In the genomic region with DNA sequence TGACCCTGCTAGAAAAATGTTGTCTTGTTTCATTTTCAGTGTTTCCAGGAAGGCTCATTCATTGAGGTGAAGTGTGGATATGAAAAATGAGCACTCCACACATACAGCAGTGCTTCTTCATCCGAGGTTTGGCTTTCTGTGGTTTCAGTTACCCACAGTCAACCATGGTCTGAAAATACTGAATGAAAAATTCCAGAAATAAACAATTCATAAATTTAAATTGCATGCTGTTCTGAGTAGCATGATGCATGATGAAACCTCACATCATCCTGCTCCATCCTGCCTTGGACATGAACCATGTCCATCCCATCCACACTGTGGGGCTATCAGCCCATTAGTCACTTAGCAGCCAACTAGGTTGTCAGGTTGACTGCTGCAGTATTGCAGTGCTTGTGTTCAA, we compare ENCODE assay signal across 12 cellular contexts. TPM values are rescaled to one million over a fixed set of nuclear protein-coding genes. Genes with fewer than 3 reads are reported as not detected.
A peak's percentile ranks its signal among the peaks of the same experiment; 100 is the strongest.
DNase-seq lines count a peak whose midpoint lies in the region; ATAC-seq and TF ChIP-seq lines count a peak whose summit lies in the region.
"Had no signal": no experiment of that assay in that cellular context is flagged by ENCODE, and none has a peak within 500 bp of the region (broad histone marks: within the 10 kb centered on the region; RNA-seq: fewer than 3 reads in every experiment).

No MANE protein-coding gene starts in this region.

- no TSS peak for BruUV-seq in OCI-LY7 (replicated peaks; lab: Mats Ljungman, UMichigan)

- H3K79me2 ChIP-seq in OCI-LY7 (ENCODE audit: insufficient read depth, low read depth, low read length) = no peaks in the 10 kb centered on the region

- H3K36me3 ChIP-seq in OCI-LY7 (ENCODE audit: insufficient read depth, low read length) = no peaks in the 10 kb centered on the region
- H3K36me3 ChIP-seq: gastrocnemius medialis had no signal

- TF ChIP-seq CTCF in choroid plexus epithelial cell (conservative IDR thresholded peaks at IDR 0.05; ENCODE audit: low read depth, low read length) = peak; percentile 18
- TF ChIP-seq CTCF in OCI-LY7 (conservative IDR thresholded peaks at IDR 0.05; ENCODE audit: low read length) = no peak

- H3K9me3 Mint-ChIP-seq in activated CD4-positive, alpha-beta T cell treated with anti-CD3 and anti-CD28 coated beads, Interleukin-2, amount 10 ng/mL, durations not matched to agents 24 days and 14 days = no peaks in the 10 kb centered on the region
- H3K9me3 Mint-ChIP-seq: activated B cell treated with CpG ODN at 0.5 μM for 24 hours had no signal

- no peak overlapping the region for H3K4me2 ChIP-seq in OCI-LY7 (ENCODE audit: low read length)

- DNase-seq in activated CD4-positive, alpha-beta T cell treated with anti-CD3 and anti-CD28 coated beads, Interleukin-2, amount 10 ng/mL, durations not matched to agents 24 days and 14 days = peak; percentile 65
- no peak for DNase-seq in activated CD4-positive, alpha-beta T cell treated with anti-CD3 and anti-CD28 coated beads for 4 hours
- DNase-seq in OCI-M1 (lab: John Stamatoyannopoulos, UW) (peak; percentile 59), choroid plexus epithelial cell (ENCODE audit: low read depth) (peak; percentile 69), renal cortical epithelial cell (ENCODE audit: low read depth) (peak; percentile 40), OCI-LY7 (ENCODE audit: low spot score) (no peak)
- DNase-seq: activated B cell treated with CpG ODN at 0.5 μM for 24 hours, gastrocnemius medialis, midbrain, spleen had no signal

- no peak overlapping the region for H3K27ac ChIP-seq in OCI-LY7 (ENCODE audit: low read depth, low read length, poor library complexity, severe bottlenecking)
- H3K27ac ChIP-seq: gastrocnemius medialis, spleen had no signal

- H3K4me1 Mint-ChIP-seq in activated CD4-positive, alpha-beta T cell treated with anti-CD3 and anti-CD28 coated beads, Interleukin-2, amount 10 ng/mL, durations not matched to agents 24 days and 14 days = peaks cover 21% of the 10 kb centered on the region
- H3K4me1 Mint-ChIP-seq: activated B cell treated with CpG ODN at 0.5 μM for 24 hours had no signal

- no peak overlapping the region for H2AFZ ChIP-seq in OCI-LY7 (ENCODE audit: low read length)

- ATAC-seq in GM21825 (IDR thresholded peaks at IDR 0.05; ENCODE audit: unreplicated experiment) (no peak), HG03139 (IDR thresholded peaks at IDR 0.05; ENCODE audit: unreplicated experiment) (no peak)
- ATAC-seq: gastrocnemius medialis had no signal

- H3K9me2 ChIP-seq in OCI-LY7 (ENCODE audit: insufficient read depth, low read length) = no peaks in the 10 kb centered on the region

- no peak overlapping the region for H3K4me3 ChIP-seq in choroid plexus epithelial cell (ENCODE audit: low read depth, low read length)
- H3K4me3 ChIP-seq in OCI-LY7 (ENCODE audit: low read depth, low read length, poor library complexity, severe bottlenecking) = no peak overlapping the region
- H3K4me3 ChIP-seq: gastrocnemius medialis, spleen had no signal

- H3K4me1 ChIP-seq in OCI-LY7 (ENCODE audit: insufficient read depth, low read length, poor library complexity, severe bottlenecking) = no peaks in the 10 kb centered on the region

- intact Hi-C loops in activated CD4-positive, alpha-beta T cell treated with anti-CD3 and anti-CD28 coated beads, Interleukin-2, amount 10 ng/mL, durations not matched to agents 24 days and 14 days (cut with micrococcal nuclease) = no loop called here
- intact Hi-C loops in OCI-LY7 (cut with micrococcal nuclease; ENCODE audit: unreplicated experiment) = no loop called here

- no peaks in the 10 kb centered on the region for H4K20me1 ChIP-seq in OCI-LY7 (ENCODE audit: insufficient read depth, low read length)

- POLR2A ChIA-PET in OCI-LY7 (lab: Charles Lee) = no interaction called here

- H3K36me3 Mint-ChIP-seq in activated CD4-positive, alpha-beta T cell treated with anti-CD3 and anti-CD28 coated beads, Interleukin-2, amount 10 ng/mL, durations not matched to agents 24 days and 14 days (ENCODE audit: low read depth) = peaks cover 11% of the 10 kb centered on the region

- CTCF ChIA-PET in OCI-LY7 (lab: Charles Lee; ENCODE audit: unreplicated experiment) = no interaction called here

- H3K27me3 Mint-ChIP-seq in activated CD4-positive, alpha-beta T cell treated with anti-CD3 and anti-CD28 coated beads, Interleukin-2, amount 10 ng/mL, durations not matched to agents 24 days and 14 days = no peaks in the 10 kb centered on the region
- H3K27me3 Mint-ChIP-seq: activated B cell treated with CpG ODN at 0.5 μM for 24 hours had no signal

- H3K27ac Mint-ChIP-seq in activated CD4-positive, alpha-beta T cell treated with anti-CD3 and anti-CD28 coated beads, Interleukin-2, amount 10 ng/mL, durations not matched to agents 24 days and 14 days = peak overlapping the region; percentile 1
- H3K27ac Mint-ChIP-seq: activated B cell treated with CpG ODN at 0.5 μM for 24 hours had no signal

- no peaks in the 10 kb centered on the region for H3K9me3 ChIP-seq in OCI-LY7 (ENCODE audit: low read length)
- H3K9me3 ChIP-seq: gastrocnemius medialis, spleen had no signal

- H3K4me3 Mint-ChIP-seq in activated CD4-positive, alpha-beta T cell treated with anti-CD3 and anti-CD28 coated beads, Interleukin-2, amount 10 ng/mL, durations not matched to agents 24 days and 14 days = peak overlapping the region; percentile 1
- H3K4me3 Mint-ChIP-seq: activated B cell treated with CpG ODN at 0.5 μM for 24 hours had no signal

RNA-seq across cellular contexts. Expression of a gene that starts 10.4 kb away (rescaled TPM):
- not detected in 2 replicates for total RNA-seq in activated CD4-positive, alpha-beta T cell treated with anti-CD3 and anti-CD28 coated beads, Interleukin-2, amount 10 ng/mL, durations not matched to agents 24 days and 14 days
- total RNA-seq in renal cortical epithelial cell = not detected in 2 replicates
- not detected in 2 replicates for total RNA-seq in OCI-LY7 (2014; rRNA removed; shearing (Covaris generic))
- not detected in 2 replicates for total RNA-seq in OCI-LY7 (2022)
- total RNA-seq: activated B cell treated with CpG ODN at 0.5 μM for 24 hours, gastrocnemius medialis had no signal

RNA-seq across cellular contexts. Expression of a gene that starts 13.0 kb away (rescaled TPM):
- total RNA-seq in activated CD4-positive, alpha-beta T cell treated with anti-CD3 and anti-CD28 coated beads, Interleukin-2, amount 10 ng/mL, durations not matched to agents 24 days and 14 days = 6.4 and 7.7 TPM in 2 replicates
- 15.1 and 33.6 TPM in 2 replicates for total RNA-seq in renal cortical epithelial cell
- 4.1 and 4.5 TPM in 2 replicates for total RNA-seq in OCI-LY7 (2014; rRNA removed; shearing (Covaris generic))
- total RNA-seq in OCI-LY7 (2022) = 4.3 and 5.0 TPM in 2 replicates

RNA-seq across cellular contexts. Expression of a gene that starts 48.2 kb away (rescaled TPM):
- total RNA-seq in activated CD4-positive, alpha-beta T cell treated with anti-CD3 and anti-CD28 coated beads, Interleukin-2, amount 10 ng/mL, durations not matched to agents 24 days and 14 days = 2.0 and 2.1 TPM in 2 replicates
- total RNA-seq in renal cortical epithelial cell (3.1 TPM in 1 of 2 replicates, not detected in the other), OCI-LY7 (2022) (3.6 and 4.2 TPM in 2 replicates)
- total RNA-seq in OCI-LY7 (2014; rRNA removed; shearing (Covaris generic)) = 7.2 and 7.5 TPM in 2 replicates

RNA-seq across cellular contexts. Expression of a gene that starts 58.7 kb away (rescaled TPM):
- not detected in 2 replicates for total RNA-seq in activated CD4-positive, alpha-beta T cell treated with anti-CD3 and anti-CD28 coated beads, Interleukin-2, amount 10 ng/mL, durations not matched to agents 24 days and 14 days
- total RNA-seq in renal cortical epithelial cell = 0.17 TPM in 1 of 2 replicates, not detected in the other
- total RNA-seq in OCI-LY7 (2014; rRNA removed; shearing (Covaris generic)) = not detected in 2 replicates
- total RNA-seq in OCI-LY7 (2022) = not detected in 2 replicates
- total RNA-seq: activated B cell treated with CpG ODN at 0.5 μM for 24 hours, gastrocnemius medialis, spleen had no signal

Comparison
In these comparisons a context has a peak if more than half of its experiments do, and no peak if none do; other contexts are left out.
1. DNase-seq: peak in activated CD4-positive, alpha-beta T cell treated with anti-CD3 and anti-CD28 coated beads, Interleukin-2, amount 10 ng/mL, durations not matched to agents 24 days and 14 days (single experiment), OCI-M1 (single experiment), choroid plexus epithelial cell (single experiment) and renal cortical epithelial cell (single experiment); none in activated CD4-positive, alpha-beta T cell treated with anti-CD3 and anti-CD28 coated beads for 4 hours (0 of 2) and OCI-LY7 (single experiment).